ENCODE assay signal across 11 cellular contexts in the genomic region with DNA sequence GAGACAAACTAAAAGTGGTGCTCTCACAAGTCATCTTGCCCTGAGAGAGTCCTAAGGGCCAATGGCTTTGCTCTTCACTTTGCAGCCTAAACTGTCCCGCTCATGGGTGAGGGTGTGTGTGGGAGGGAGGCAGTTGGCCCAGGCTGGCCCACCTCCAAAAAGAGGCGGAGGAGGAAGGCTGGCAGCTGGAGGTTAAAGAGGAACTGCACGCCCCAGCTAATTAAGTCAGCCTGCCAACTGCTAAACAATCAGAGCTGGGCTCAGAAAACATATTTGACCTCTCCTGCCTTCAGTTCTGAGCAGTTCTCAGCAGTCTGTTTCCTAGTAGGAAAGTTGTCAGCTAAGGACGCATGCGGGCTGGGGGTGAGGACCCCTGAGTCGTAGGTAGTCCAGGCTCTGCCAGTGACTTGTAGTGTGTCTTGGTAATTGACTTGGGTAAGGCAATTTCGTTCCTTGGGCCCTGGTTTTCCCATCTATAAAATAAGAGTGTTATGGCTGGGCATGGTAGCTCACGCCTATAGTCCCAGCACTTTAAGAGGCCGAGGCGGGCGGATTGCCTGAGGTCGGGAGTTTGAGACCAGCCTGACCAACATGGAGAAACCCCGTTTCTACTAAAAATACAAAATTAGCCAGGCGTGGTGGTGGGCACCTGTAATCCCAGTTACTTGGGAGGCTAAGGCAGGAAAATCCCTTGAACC. TPM values are rescaled to one million over a fixed set of nuclear protein-coding genes. Genes with fewer than 3 reads are reported as not detected.
DNase-seq lines count a peak whose midpoint lies in the region; ATAC-seq and TF ChIP-seq lines count a peak whose summit lies in the region.
"Had no signal": no experiment of that assay in that cellular context is flagged by ENCODE, and none has a peak within 500 bp of the region (broad histone marks: within the 10 kb centered on the region; RNA-seq: fewer than 3 reads in every experiment).

No MANE protein-coding gene starts in this region.

- DNase-seq in Ammon's horn (ENCODE audit: low spot score) (peak; percentile 76), NCI-H2081 treated with DMSO at 0.1 percent for 48 hours (lab: John Stamatoyannopoulos, UW) (peak; percentile 15), mucosa of descending colon (peak; percentile 90 to 92 (median 91)), activated gamma-delta T cell (lab: John Stamatoyannopoulos, UW) (no peak), endothelial cell (ENCODE audit: low spot score) (no peak)
- no peak for DNase-seq in stimulated activated CD4-positive, alpha-beta T cell treated with anti-CD3 and anti-CD28 coated beads, Interleukin-4, amount 100 ng/mL, for 24 hours
- DNase-seq: GM23248, SIG-M5 had no signal

- H3K9me3 Mint-ChIP-seq in dendritic cell treated with granulocyte-macrophage colony-stimulating factor and Interleukin-4, amounts not matched to agents 40 ng/mL and 50 ng/mL, for 4 days: no peaks in the 10 kb centered on the region
- no peaks in the 10 kb centered on the region for H3K9me3 Mint-ChIP-seq in endothelial cell (ENCODE audit: unreplicated experiment)

- ATAC-seq in mucosa of descending colon (peak; percentile 96), HG02798 (IDR thresholded peaks at IDR 0.05; ENCODE audit: poor library complexity, unreplicated experiment) (no peak)

- H3K4me1 ChIP-seq in mucosa of descending colon (ENCODE audit: low read depth): peaks cover 16% of the 10 kb centered on the region

- H3K27me3 Mint-ChIP-seq in dendritic cell treated with granulocyte-macrophage colony-stimulating factor and Interleukin-4, amounts not matched to agents 40 ng/mL and 50 ng/mL, for 4 days: no peaks in the 10 kb centered on the region
- no peaks in the 10 kb centered on the region for H3K27me3 Mint-ChIP-seq in endothelial cell (ENCODE audit: unreplicated experiment)

- peaks cover 36% of the 10 kb centered on the region for H3K36me3 Mint-ChIP-seq in dendritic cell treated with granulocyte-macrophage colony-stimulating factor and Interleukin-4, amounts not matched to agents 40 ng/mL and 50 ng/mL, for 4 days (ENCODE audit: low read depth)
- H3K36me3 Mint-ChIP-seq in endothelial cell (ENCODE audit: low read depth, unreplicated experiment): peaks cover 21% of the 10 kb centered on the region

- H3K9me3 ChIP-seq in mucosa of descending colon: no peaks in the 10 kb centered on the region

- peaks cover 54% of the 10 kb centered on the region for H3K4me1 Mint-ChIP-seq in dendritic cell treated with granulocyte-macrophage colony-stimulating factor and Interleukin-4, amounts not matched to agents 40 ng/mL and 50 ng/mL, for 4 days (ENCODE audit: low read depth)
- H3K4me1 Mint-ChIP-seq in endothelial cell (ENCODE audit: unreplicated experiment): no peaks in the 10 kb centered on the region

- no peaks in the 10 kb centered on the region for H3K36me3 ChIP-seq in mucosa of descending colon (ENCODE audit: low read depth)

- H3K27ac Mint-ChIP-seq in dendritic cell treated with granulocyte-macrophage colony-stimulating factor and Interleukin-4, amounts not matched to agents 40 ng/mL and 50 ng/mL, for 4 days: peak overlapping the region; percentile 94
- H3K27ac Mint-ChIP-seq in endothelial cell (ENCODE audit: unreplicated experiment): no peak overlapping the region

- H3K4me3 ChIP-seq in mucosa of descending colon: no peak overlapping the region
- H3K4me3 ChIP-seq: GM23248 had no signal

- TF ChIP-seq CTCF in mucosa of descending colon (IDR thresholded peaks at IDR 0.05): no peak
- TF ChIP-seq CTCF in endothelial cell (IDR thresholded peaks at IDR 0.05; ENCODE audit: unreplicated experiment): no peak

- intact Hi-C loops in dendritic cell treated with granulocyte-macrophage colony-stimulating factor and Interleukin-4, amounts not matched to agents 40 ng/mL and 50 ng/mL, for 4 days (cut with micrococcal nuclease): no loop called here
- intact Hi-C loops in mucosa of descending colon (cut with DNase I, micrococcal nuclease): no loop called here

- H3K4me3 Mint-ChIP-seq in dendritic cell treated with granulocyte-macrophage colony-stimulating factor and Interleukin-4, amounts not matched to agents 40 ng/mL and 50 ng/mL, for 4 days: peak overlapping the region; percentile 44
- H3K4me3 Mint-ChIP-seq in endothelial cell (ENCODE audit: unreplicated experiment): no peak overlapping the region

RNA-seq across cellular contexts. Expression of a gene that starts 17.0 kb away (rescaled TPM):
- 10 to 100 TPM; 45.2 to 97.3 (median 91.8) TPM for total RNA-seq in mucosa of descending colon
- 48.3 TPM for total RNA-seq in endothelial cell (ENCODE audit: unreplicated experiment)

RNA-seq across cellular contexts. Expression of a gene that starts 17.1 kb away (rescaled TPM):
- total RNA-seq in mucosa of descending colon: 1 to 10 TPM in 1 of 3 donors, under 1 TPM in 2; 0.76 to 1.9 (median 0.99) TPM
- total RNA-seq in endothelial cell (ENCODE audit: unreplicated experiment): 0.51 TPM
- total RNA-seq: HT1080 had no signal

Comparison
In these comparisons a context has a peak if more than half of its experiments do, and no peak if none do; other contexts are left out.
1. DNase-seq: peak in Ammon's horn (single experiment), NCI-H2081 treated with DMSO at 0.1 percent for 48 hours (single experiment) and mucosa of descending colon (3 of 3); none in activated gamma-delta T cell (single experiment), endothelial cell (single experiment) and stimulated activated CD4-positive, alpha-beta T cell treated with anti-CD3 and anti-CD28 coated beads, Interleukin-4, amount 100 ng/mL, for 24 hours (single experiment).